Comparison of ENCODE assay signal across 9 cellular contexts in genomic region chr13:22061371-22061805, GRCh38.
DNase-seq lines count a peak whose midpoint lies in the region; ATAC-seq, FAIRE-seq and TF ChIP-seq lines count a peak whose summit lies in the region.
"Had no signal": no experiment of that assay in that cellular context is flagged by ENCODE, and none has a peak within 500 bp of the region (broad histone marks: within the 10 kb centered on the region; RNA-seq: fewer than 3 reads in every experiment).

No MANE protein-coding gene starts in this region.

- CTCF ChIA-PET in CD8-positive, alpha-beta T cell (lab: Charles Lee): interaction anchor here (0.9 to 2.4 kb wide), 4 partner anchors 9 to 423 kb away, joined by 3 to 13 read pairs (median 5); partner anchors contain the start of gene FGF9

- no peaks in the 10 kb centered on the region for H3K36me3 Mint-ChIP-seq in CD8-positive, alpha-beta T cell

- TF ChIP-seq CTCF in CD8-positive, alpha-beta T cell (IDR thresholded peaks at IDR 0.05): peak; percentile 20

- peak overlapping the region; percentile 19 for H3K4me3 Mint-ChIP-seq in CD8-positive, alpha-beta T cell

- H3K4me1 Mint-ChIP-seq in CD8-positive, alpha-beta T cell (ENCODE audit: low read depth): peaks cover 80% of the 10 kb centered on the region

- peaks cover 66% of the 10 kb centered on the region for H3K4me1 ChIP-seq in CD8-positive, alpha-beta T cell (ENCODE audit: insufficient read depth, low read length)

- no peak for FAIRE-seq in GM19239 (lab: Jason Lieb, UNC)

- no peaks in the 10 kb centered on the region for H3K9me3 ChIP-seq in CD8-positive, alpha-beta T cell (ENCODE audit: low read length)

- POLR2A ChIA-PET in CD8-positive, alpha-beta T cell (lab: Charles Lee): interaction anchor here (0.8 to 1.5 kb wide), 4 partner anchors 11 to 458 kb away, joined by 3 to 5 read pairs (median 4); partner anchors contain the start of gene MICU2

- H3K36me3 ChIP-seq in CD8-positive, alpha-beta T cell (ENCODE audit: insufficient read depth, low read length): no peaks in the 10 kb centered on the region

- peak overlapping the region; percentile 77 for H3K27ac ChIP-seq in CD8-positive, alpha-beta T cell (ENCODE audit: low read depth, low read length)

- no peak overlapping the region for H3K4me3 ChIP-seq in CD8-positive, alpha-beta T cell (ENCODE audit: low read depth, low read length)
- H3K4me3 ChIP-seq: lung had no signal

- H3K27me3 Mint-ChIP-seq in CD8-positive, alpha-beta T cell (ENCODE audit: low read depth): no peaks in the 10 kb centered on the region

- intact Hi-C loops in CD8-positive, alpha-beta T cell (cut with DNase I, micrococcal nuclease): loop anchor here (1.0 to 5.0 kb wide), 5 partner anchors 53 to 423 kb away; partner anchors contain the start of gene FGF9 (in 1 of the 2)

- TF ChIP-seq EP300 in Ishikawa (IDR thresholded peaks at IDR 0.05; ENCODE audit: borderline replicate concordance): no peak

- peak overlapping the region; percentile 94 for H3K27ac Mint-ChIP-seq in CD8-positive, alpha-beta T cell

- 0 out of 2 replicates have a peak, but pooled peaks have one; percentile 4 for TF ChIP-seq RAD21 in Ishikawa (IDR thresholded peaks at IDR 0.05; ENCODE audit: low read depth)

- H3K9me3 Mint-ChIP-seq in CD8-positive, alpha-beta T cell: no peaks in the 10 kb centered on the region

- DNase-seq in CD8-positive, alpha-beta T cell: peak; percentile 20 to 80 (median 52)
- peak; percentile 83 for DNase-seq in activated naive CD4-positive, alpha-beta T cell treated with Interleukin-2 at 50 U/mL for 16 hours
- peak; percentile 67 for DNase-seq in stimulated activated CD4-positive, alpha-beta T cell treated with anti-CD3 and anti-CD28 coated beads, Interleukin-4, amount 100 ng/mL, for 1 hour
- DNase-seq in GM19239 (ENCODE audit: insufficient read length, low spot score): no peak
- no peak for DNase-seq in glomerular visceral epithelial cell (ENCODE audit: extremely low spot score)
- DNase-seq in NCI-H82 (lab: John Stamatoyannopoulos, UW): no peak

- no peaks in the 10 kb centered on the region for H3K27me3 ChIP-seq in CD8-positive, alpha-beta T cell (ENCODE audit: insufficient read depth, low read length)

- ATAC-seq in CD8-positive, alpha-beta T cell: peak; percentile 78
- peak; percentile 62 for ATAC-seq in GM21515 (IDR thresholded peaks at IDR 0.05; ENCODE audit: unreplicated experiment)

TF ChIP-seq in Ishikawa, 13 proteins besides CTCF, POLR2A, EP300 and RAD21:
- TF ChIP-seq EGR1 (IDR thresholded peaks at IDR 0.05) (no peak), MAX (IDR thresholded peaks at IDR 0.05) (no peak), NFIC (IDR thresholded peaks at IDR 0.05) (no peak), ZBTB7A (IDR thresholded peaks at IDR 0.05; ENCODE audit: low read depth) (no peak), TAF1 (IDR thresholded peaks at IDR 0.05; ENCODE audit: low read depth) (no peak), TEAD4 (IDR thresholded peaks at IDR 0.05) (no peak), TCF12 (IDR thresholded peaks at IDR 0.05; ENCODE audit: low read depth) (no peak)
TF ChIP-seq in Ishikawa: peak in this region for 0.

Comparison
In these comparisons a context has a peak if more than half of its experiments do, and no peak if none do; other contexts are left out.
1. DNase-seq: peak in CD8-positive, alpha-beta T cell (7 of 7), activated naive CD4-positive, alpha-beta T cell treated with Interleukin-2 at 50 U/mL for 16 hours (single experiment) and stimulated activated CD4-positive, alpha-beta T cell treated with anti-CD3 and anti-CD28 coated beads, Interleukin-4, amount 100 ng/mL, for 1 hour (single experiment); none in GM19239 (single experiment), glomerular visceral epithelial cell (single experiment) and NCI-H82 (single experiment).